1 cellular context compared by ENCODE assay signal in the genomic region with DNA sequence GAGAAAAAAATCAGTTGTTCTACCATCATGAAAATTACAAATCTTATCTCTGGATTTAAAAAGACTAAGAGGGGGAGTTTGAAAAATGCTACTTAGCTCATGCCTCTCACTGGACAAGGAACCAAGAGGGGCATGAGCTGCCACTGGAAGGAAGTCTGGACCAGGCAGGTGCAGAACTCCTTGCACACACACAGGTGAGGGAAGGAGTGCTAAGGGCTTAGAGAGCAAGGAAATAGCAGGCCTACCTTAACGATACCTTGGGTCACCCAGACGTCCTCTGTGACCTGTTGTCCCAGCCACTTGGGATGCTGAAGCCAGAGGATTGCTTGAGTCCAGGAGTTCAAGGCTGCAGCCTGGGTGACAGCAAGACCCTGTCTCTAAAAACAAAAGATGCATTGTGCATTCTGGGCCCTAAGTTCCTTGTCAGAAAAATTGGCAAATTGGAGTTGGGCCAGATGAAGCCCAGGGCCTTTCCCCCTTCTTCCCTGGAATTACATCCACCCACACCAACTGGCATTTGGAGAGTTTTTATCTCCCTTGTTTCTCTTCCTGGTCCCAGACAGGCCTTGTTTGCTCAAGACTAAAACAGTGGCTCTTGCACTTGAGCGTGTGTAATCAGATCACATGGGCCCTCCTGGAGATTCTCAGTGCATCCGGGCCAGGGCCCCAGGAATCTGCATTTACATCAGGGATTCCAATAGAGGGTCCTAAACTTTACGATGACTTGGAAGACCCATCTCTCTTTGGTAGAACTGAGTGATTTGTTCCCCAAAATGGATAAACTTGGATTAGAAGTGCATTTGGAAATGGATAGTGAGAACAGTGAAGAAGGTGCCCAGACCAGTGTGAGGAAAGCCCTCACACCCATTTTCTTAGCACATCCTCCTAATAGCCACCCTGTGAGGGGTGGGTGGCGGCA.
TF ChIP-seq lines count a peak whose summit lies in the region.

No MANE protein-coding gene starts in this region.

TF ChIP-seq in IMR-90, 13 proteins besides CTCF, POLR2A, EP300 and RAD21 (continued from another document):
- TF ChIP-seq ELK1 (IDR thresholded peaks at IDR 0.05; ENCODE audit: borderline replicate concordance, low read depth, low read length) = no peak
- TF ChIP-seq, protein P1, sequence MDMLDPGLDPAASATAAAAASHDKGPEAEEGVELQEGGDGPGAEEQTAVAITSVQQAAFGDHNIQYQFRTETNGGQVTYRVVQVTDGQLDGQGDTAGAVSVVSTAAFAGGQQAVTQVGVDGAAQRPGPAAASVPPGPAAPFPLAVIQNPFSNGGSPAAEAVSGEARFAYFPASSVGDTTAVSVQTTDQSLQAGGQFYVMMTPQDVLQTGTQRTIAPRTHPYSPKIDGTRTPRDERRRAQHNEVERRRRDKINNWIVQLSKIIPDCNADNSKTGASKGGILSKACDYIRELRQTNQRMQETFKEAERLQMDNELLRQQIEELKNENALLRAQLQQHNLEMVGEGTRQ (IDR thresholded peaks at IDR 0.05; ENCODE audit: low read depth, low read length) = peak; percentile 76
- no peak for TF ChIP-seq NFE2L2 (IDR thresholded peaks at IDR 0.05; ENCODE audit: low read depth, low read length)
